ENCODE assay signal across 1 cellular context in the genomic region with DNA sequence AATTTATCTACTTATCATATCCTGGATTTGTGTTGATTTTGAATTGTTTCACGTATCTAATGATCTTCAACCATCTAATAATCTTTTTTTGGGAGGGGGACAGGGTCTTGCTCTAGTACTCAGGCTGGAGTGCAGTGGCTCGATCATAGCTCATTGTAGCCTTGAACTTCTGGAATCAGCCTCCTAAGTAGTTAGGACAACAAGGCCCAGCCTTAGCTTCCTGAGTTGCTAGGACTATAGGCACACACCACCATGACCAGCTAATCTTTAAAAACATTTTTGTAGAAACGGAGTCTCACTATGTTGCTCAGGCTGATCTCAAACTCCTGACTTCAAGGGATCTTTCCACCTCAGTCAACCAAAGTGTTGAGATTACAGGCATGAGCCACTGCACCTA.
TF ChIP-seq lines count a peak whose summit lies in the region.

No MANE protein-coding gene starts in this region.

TF ChIP-seq in IMR-90, 13 proteins besides CTCF, POLR2A, EP300 and RAD21:
- TF ChIP-seq, protein P1, sequence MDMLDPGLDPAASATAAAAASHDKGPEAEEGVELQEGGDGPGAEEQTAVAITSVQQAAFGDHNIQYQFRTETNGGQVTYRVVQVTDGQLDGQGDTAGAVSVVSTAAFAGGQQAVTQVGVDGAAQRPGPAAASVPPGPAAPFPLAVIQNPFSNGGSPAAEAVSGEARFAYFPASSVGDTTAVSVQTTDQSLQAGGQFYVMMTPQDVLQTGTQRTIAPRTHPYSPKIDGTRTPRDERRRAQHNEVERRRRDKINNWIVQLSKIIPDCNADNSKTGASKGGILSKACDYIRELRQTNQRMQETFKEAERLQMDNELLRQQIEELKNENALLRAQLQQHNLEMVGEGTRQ (IDR thresholded peaks at IDR 0.05; ENCODE audit: low read depth, low read length) = no peak
- TF ChIP-seq RFX5 (IDR thresholded peaks at IDR 0.05; ENCODE audit: low read depth, low read length) (no peak), MAZ (IDR thresholded peaks at IDR 0.05; ENCODE audit: borderline replicate concordance, low read depth, low read length) (no peak), CHD1 (IDR thresholded peaks at IDR 0.05; ENCODE audit: low read depth, low read length) (no peak), BHLHE40 (IDR thresholded peaks at IDR 0.05; ENCODE audit: low read depth, low read length) (no peak), MAFK (IDR thresholded peaks at IDR 0.05; ENCODE audit: low read depth, low read length) (no peak), MXI1 (IDR thresholded peaks at IDR 0.05; ENCODE audit: borderline replicate concordance, low read depth, low read length) (no peak), CEBPB (IDR thresholded peaks at IDR 0.05; ENCODE audit: low read depth, low read length) (no peak), SMC3 (IDR thresholded peaks at IDR 0.05; ENCODE audit: low read depth, low read length) (no peak), FOS (IDR thresholded peaks at IDR 0.05; ENCODE audit: low read depth, low read length) (no peak), NFE2L2 (IDR thresholded peaks at IDR 0.05; ENCODE audit: low read depth, low read length) (no peak), RCOR1 (IDR thresholded peaks at IDR 0.05; ENCODE audit: insufficient replicate concordance, low read length) (no peak)
- TF ChIP-seq, protein P2, sequence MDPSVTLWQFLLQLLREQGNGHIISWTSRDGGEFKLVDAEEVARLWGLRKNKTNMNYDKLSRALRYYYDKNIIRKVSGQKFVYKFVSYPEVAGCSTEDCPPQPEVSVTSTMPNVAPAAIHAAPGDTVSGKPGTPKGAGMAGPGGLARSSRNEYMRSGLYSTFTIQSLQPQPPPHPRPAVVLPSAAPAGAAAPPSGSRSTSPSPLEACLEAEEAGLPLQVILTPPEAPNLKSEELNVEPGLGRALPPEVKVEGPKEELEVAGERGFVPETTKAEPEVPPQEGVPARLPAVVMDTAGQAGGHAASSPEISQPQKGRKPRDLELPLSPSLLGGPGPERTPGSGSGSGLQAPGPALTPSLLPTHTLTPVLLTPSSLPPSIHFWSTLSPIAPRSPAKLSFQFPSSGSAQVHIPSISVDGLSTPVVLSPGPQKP (IDR thresholded peaks at IDR 0.05; ENCODE audit: borderline replicate concordance, low read depth, low read length) = no peak
